8 cellular contexts compared by ENCODE assay signal in the genomic region with DNA sequence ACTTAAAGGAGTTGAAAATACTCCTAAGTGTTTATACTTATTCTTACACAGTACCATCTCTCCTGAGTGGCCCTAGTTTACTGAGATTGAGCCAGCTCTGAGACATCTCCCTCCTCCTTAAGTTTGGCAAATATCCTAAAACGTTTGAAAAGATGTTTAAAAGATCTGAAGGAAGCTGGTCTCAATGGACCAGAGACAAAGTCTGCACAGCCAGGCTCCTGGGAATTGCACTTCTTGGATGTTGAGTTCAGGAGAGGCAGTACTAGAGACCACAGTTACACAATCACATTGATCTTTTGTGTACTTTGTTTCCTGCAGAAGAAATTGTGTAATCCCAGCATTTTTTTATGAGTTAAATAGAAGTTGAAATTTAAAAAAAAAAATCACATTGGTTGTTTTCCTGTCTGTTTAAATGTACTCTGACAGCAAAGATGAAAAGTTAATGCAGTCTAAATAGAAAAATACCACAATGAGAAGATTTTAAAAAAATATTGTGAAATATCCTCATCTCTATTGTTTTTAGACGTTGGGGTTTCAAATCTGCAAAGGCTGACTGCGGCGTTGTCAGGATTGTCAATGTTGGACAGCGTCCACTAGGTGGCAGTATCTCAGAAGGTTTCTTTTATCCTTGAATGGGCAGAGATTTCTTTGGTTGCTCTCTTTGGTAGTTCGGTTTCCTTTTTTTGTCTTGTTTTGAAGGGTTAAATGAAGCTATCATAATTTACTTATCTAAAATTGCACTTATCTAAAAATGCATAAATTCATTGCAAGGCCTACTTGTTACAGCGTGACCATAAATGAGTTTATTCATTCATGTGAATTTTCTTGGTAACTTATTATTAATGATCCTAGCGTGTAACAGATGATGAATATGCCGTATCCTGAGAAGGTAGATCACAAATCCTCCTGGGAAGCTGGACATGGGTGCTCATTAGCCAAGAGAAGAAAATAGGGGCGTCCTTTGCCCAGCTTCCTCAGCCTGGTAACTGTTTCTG. TPM values are rescaled to one million over a fixed set of nuclear protein-coding genes. Genes with fewer than 3 reads are reported as not detected.
A peak's percentile ranks its signal among the peaks of the same experiment; 100 is the strongest.
DNase-seq lines count a peak whose midpoint lies in the region; TF ChIP-seq lines count a peak whose summit lies in the region.

No MANE protein-coding gene starts in this region.

- TF ChIP-seq CTCF in Peyer's patch (IDR thresholded peaks at IDR 0.05), result peak; percentile 64 to 89 (median 76)
- peak; percentile 63 for TF ChIP-seq CTCF in parathyroid adenoma (IDR thresholded peaks at IDR 0.05)

- H3K27ac ChIP-seq in Peyer's patch (peak overlapping the region in 1 of 4 donors; percentile 0), parathyroid adenoma (no peak overlapping the region)

- no peaks in the 10 kb centered on the region for H3K27me3 ChIP-seq in Peyer's patch
- H3K27me3 ChIP-seq in parathyroid adenoma (ENCODE audit: control insufficient read depth, insufficient read depth, low read length), result no peaks in the 10 kb centered on the region

- peak; percentile 7 for DNase-seq in NK-92 treated with Interleukin-12 subunit alpha and Interleukin-12 subunit beta, amount 100 ng/mL, for 24 hours (lab: John Stamatoyannopoulos, UW)
- DNase-seq in NK-92 (lab: John Stamatoyannopoulos, UW; ENCODE audit: unreplicated experiment), result no peak
- peak; percentile 35 for DNase-seq in KG1 (lab: John Stamatoyannopoulos, UW)
- peak in 2 of 3 donors; percentile 36 to 77 for DNase-seq in Peyer's patch
- peak; percentile 19 for DNase-seq in activated gamma-delta T cell treated with anti-CD3 and anti-CD28 coated beads, Interleukin-2, amount 50 U/mL, for 16 hours (ENCODE audit: low read depth)
- DNase-seq in germinal center (ENCODE audit: low spot score), result peak; percentile 67
- DNase-seq in 8988T, result no peak

- H3K79me2 ChIP-seq in parathyroid adenoma, result no peaks in the 10 kb centered on the region

- H2AFZ ChIP-seq in parathyroid adenoma, result no peak overlapping the region

- no peak overlapping the region for H3K4me3 ChIP-seq in Peyer's patch
- no peak overlapping the region for H3K4me3 ChIP-seq in parathyroid adenoma (ENCODE audit: low read depth, low read length)

- no peak for TF ChIP-seq POLR2A in Peyer's patch (IDR thresholded peaks at IDR 0.05)

- H3K9me3 ChIP-seq in Peyer's patch (no peaks in the 10 kb centered on the region), parathyroid adenoma (ENCODE audit: control insufficient read depth, low read length) (no peaks in the 10 kb centered on the region)

- H3K36me3 ChIP-seq in Peyer's patch (no peaks in the 10 kb centered on the region), parathyroid adenoma (ENCODE audit: control insufficient read depth, insufficient read depth, low read length) (no peaks in the 10 kb centered on the region)

- no peaks in the 10 kb centered on the region for H3K4me1 ChIP-seq in Peyer's patch
- no peaks in the 10 kb centered on the region for H3K4me1 ChIP-seq in parathyroid adenoma

- H3K4me2 ChIP-seq in parathyroid adenoma (ENCODE audit: low read length), result no peak overlapping the region

- no peak overlapping the region for H3K9ac ChIP-seq in parathyroid adenoma

RNA-seq across cellular contexts. Expression of a gene that starts 20.9 kb away (rescaled TPM):
- total RNA-seq in Peyer's patch, result 1 to 10 TPM in 1 of 4 donors, under 1 TPM in 1, not detected in 2; 0.76 to 5.8 TPM

Comparison
In these comparisons a context has a peak if more than half of its experiments do, and no peak if none do; other contexts are left out.
1. DNase-seq: peak in NK-92 treated with Interleukin-12 subunit alpha and Interleukin-12 subunit beta, amount 100 ng/mL, for 24 hours (single experiment), KG1 (single experiment), Peyer's patch (2 of 3), activated gamma-delta T cell treated with anti-CD3 and anti-CD28 coated beads, Interleukin-2, amount 50 U/mL, for 16 hours (single experiment) and germinal center (single experiment); none in NK-92 (single experiment) and 8988T (single experiment).